In the genomic region with DNA sequence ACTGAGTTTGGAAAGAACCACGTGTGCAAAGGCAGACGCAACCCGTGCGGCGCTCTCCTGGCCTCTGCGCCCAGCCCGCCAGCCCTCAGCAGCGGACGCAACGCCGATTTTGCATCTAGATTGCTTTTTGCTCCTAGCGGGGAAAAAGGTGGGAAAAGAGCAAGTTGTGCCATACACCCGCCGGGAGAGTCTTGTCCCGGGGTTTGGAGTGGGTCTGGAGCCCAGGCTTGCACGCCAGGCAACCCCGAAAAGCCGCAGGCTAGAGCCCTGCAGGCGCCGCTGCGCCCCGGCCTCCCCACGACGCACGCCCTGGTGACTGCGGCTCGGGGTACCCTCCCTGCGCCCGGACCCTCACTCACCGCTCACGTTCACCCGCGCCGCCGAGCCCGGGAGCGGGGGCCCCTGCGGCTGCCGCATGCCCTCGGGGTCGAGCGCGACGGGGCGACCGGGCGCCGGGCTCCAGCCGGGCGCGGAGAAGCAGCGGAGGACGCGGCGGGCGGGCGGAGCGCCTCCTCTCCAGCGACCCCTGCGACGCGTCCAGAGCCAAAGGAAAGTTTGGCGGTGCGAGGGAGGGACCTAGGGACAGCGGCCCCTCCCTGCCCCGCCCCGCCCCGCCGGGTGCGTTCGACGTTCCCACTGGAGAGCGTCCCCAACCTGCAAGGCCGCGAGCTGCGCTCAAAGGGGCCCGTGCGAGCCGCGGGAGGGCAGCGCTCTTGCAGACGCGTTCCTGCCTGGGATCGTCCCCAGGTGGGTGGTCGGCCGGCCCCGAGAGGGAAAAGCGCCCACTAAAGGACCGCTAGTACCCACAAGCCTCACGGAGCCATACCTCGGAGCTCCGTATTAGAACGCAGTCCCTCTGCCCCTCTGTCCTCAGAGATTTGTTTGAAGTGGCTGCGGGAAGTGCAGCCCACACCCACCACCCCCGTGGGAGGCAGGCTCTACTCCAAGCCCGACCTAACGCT, we compare ENCODE assay signal across 8 cellular contexts. TPM values are rescaled to one million over a fixed set of nuclear protein-coding genes. Genes with fewer than 3 reads are reported as not detected.
DNase-seq lines count a peak whose midpoint lies in the region; ATAC-seq lines count a peak whose summit lies in the region.

A gene with protein sequence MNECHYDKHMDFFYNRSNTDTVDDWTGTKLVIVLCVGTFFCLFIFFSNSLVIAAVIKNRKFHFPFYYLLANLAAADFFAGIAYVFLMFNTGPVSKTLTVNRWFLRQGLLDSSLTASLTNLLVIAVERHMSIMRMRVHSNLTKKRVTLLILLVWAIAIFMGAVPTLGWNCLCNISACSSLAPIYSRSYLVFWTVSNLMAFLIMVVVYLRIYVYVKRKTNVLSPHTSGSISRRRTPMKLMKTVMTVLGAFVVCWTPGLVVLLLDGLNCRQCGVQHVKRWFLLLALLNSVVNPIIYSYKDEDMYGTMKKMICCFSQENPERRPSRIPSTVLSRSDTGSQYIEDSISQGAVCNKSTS (minus strand): TSS at position 550 of the 962 bp plus-strand sequence. CDS start 27,086 bp downstream, outside the sequence.

- peak; percentile 81 for DNase-seq in ELF-1 (ENCODE audit: low read depth, low spot score)
- peak; percentile 67 for DNase-seq in NCI-H510A treated with DMSO at 0.1 percent for 48 hours (lab: John Stamatoyannopoulos, UW)
- peak; percentile 70 for DNase-seq in activated naive CD8-positive, alpha-beta T cell treated with anti-CD3 and anti-CD28 coated beads, Interleukin-2, amount 10 ng/mL, durations not matched to agents 7 days and 5 days
- DNase-seq in stimulated activated CD8-positive, alpha-beta memory T cell treated with anti-CD3 and anti-CD28 coated beads, Interleukin-15, amount 100 ng/mL, for 48 hours (ENCODE audit: low read depth in 2 of 2): peak; percentile 8 to 34
- no peak for DNase-seq in kidney tubule cell (ENCODE audit: low spot score)

- no peak within 1 kb of the TSS for H3K27ac ChIP-seq in iPS-20b (ENCODE audit: low read length)

- POLR2A ChIA-PET in activated naive CD8-positive, alpha-beta T cell treated with anti-CD3 and anti-CD28 coated beads, Interleukin-2, amount 10 ng/mL, durations not matched to agents 7 days and 5 days (lab: Charles Lee): no interaction called here

- H3K36me3 ChIP-seq in iPS-20b (ENCODE audit: insufficient read depth, low read depth, low read length): peaks cover 9% of the 10 kb centered on the region; the same call in 1 of the 2 replicates

- H3K9ac ChIP-seq in iPS-20b (ENCODE audit: low read depth, low read length): peak within 1 kb of the TSS; percentile 82

- H3K36me3 Mint-ChIP-seq in activated naive CD8-positive, alpha-beta T cell treated with anti-CD3 and anti-CD28 coated beads, Interleukin-2, amount 10 ng/mL, durations not matched to agents 7 days and 5 days: peaks cover 4% of the 10 kb centered on the region

- peaks cover 25% of the 10 kb centered on the region for H3K4me1 Mint-ChIP-seq in activated naive CD8-positive, alpha-beta T cell treated with anti-CD3 and anti-CD28 coated beads, Interleukin-2, amount 10 ng/mL, durations not matched to agents 7 days and 5 days

- H3K9me3 ChIP-seq in iPS-20b (ENCODE audit: insufficient read depth, low read depth, low read length): no peaks in the 10 kb centered on the region

- H3K27ac Mint-ChIP-seq in activated naive CD8-positive, alpha-beta T cell treated with anti-CD3 and anti-CD28 coated beads, Interleukin-2, amount 10 ng/mL, durations not matched to agents 7 days and 5 days: peak within 1 kb of the TSS; percentile 56

- ATAC-seq in activated naive CD8-positive, alpha-beta T cell treated with anti-CD3 and anti-CD28 coated beads, Interleukin-2, amount 10 ng/mL, durations not matched to agents 7 days and 5 days (ENCODE audit: low read depth): peak; percentile 83
- ATAC-seq in GM19467 (IDR thresholded peaks at IDR 0.05; ENCODE audit: unreplicated experiment) (no peak), HG03097 (IDR thresholded peaks at IDR 0.05; ENCODE audit: low FRiP score, unreplicated experiment) (no peak)

- peaks cover 47% of the 10 kb centered on the region for H3K27me3 ChIP-seq in iPS-20b (ENCODE audit: insufficient read depth, low read length)

- peak within 1 kb of the TSS; percentile 82 for H3K4me3 ChIP-seq in iPS-20b (ENCODE audit: low read length)

- peaks cover 33% of the 10 kb centered on the region for H3K27me3 Mint-ChIP-seq in activated naive CD8-positive, alpha-beta T cell treated with anti-CD3 and anti-CD28 coated beads, Interleukin-2, amount 10 ng/mL, durations not matched to agents 7 days and 5 days

- peak within 1 kb of the TSS; percentile 90 for H3K4me3 Mint-ChIP-seq in activated naive CD8-positive, alpha-beta T cell treated with anti-CD3 and anti-CD28 coated beads, Interleukin-2, amount 10 ng/mL, durations not matched to agents 7 days and 5 days

- no peaks in the 10 kb centered on the region for H3K9me3 Mint-ChIP-seq in activated naive CD8-positive, alpha-beta T cell treated with anti-CD3 and anti-CD28 coated beads, Interleukin-2, amount 10 ng/mL, durations not matched to agents 7 days and 5 days

- H3K4me1 ChIP-seq in iPS-20b (ENCODE audit: insufficient read depth, low read length): peaks cover 12% of the 10 kb centered on the region; the same call in 1 of the 2 replicates

RNA-seq across cellular contexts. Expression of the gene that starts here (rescaled TPM):
- total RNA-seq in activated naive CD8-positive, alpha-beta T cell treated with anti-CD3 and anti-CD28 coated beads, Interleukin-2, amount 10 ng/mL, durations not matched to agents 7 days and 5 days: 1 to 10 TPM; 3.2 to 4.2 TPM
